In genomic region chr2:142937347-142937746, GRCh38 we compare ENCODE assay signal across 15 cellular contexts.
"Had no signal": no experiment of that assay in that cellular context is flagged by ENCODE, and none has a peak within 500 bp of the region (broad histone marks: within the 10 kb centered on the region; RNA-seq: fewer than 3 reads in every experiment).

No MANE protein-coding gene starts in this region.

- H3K4me3 ChIP-seq: adrenal gland, tibial nerve, uterus had no signal

- FAIRE-seq: colon had no signal

- DNase-seq: activated CD4-positive, alpha-beta T cell treated with anti-CD3 and anti-CD28 coated beads, Interleukin-2, amount 50 U/mL, for 4 hours; activated CD4-positive, CD25-positive, alpha-beta regulatory T cell treated with anti-CD3 and anti-CD28 coated beads, Interleukin-2, amount 50 U/mL, for 72 hours; activated effector memory CD4-positive, alpha-beta T cell treated with Interleukin-2 at 50 U/mL for 16 hours; adrenal gland; foreskin keratinocyte; glutamatergic neuron; left ventricle myocardium superior; mesenchymal stem cell; natural killer cell; posterior cingulate gyrus; uterus had no signal

- ATAC-seq: foreskin keratinocyte; left ventricle myocardium superior; natural killer cell; stimulated activated memory B cell treated with anti-CD40 and anti-IgM and Interleukin-4, amounts not matched to agents 10 μg/mL and 1 μg/mL and 100 μg/mL, for 72 hours had no signal

- H3K27me3 ChIP-seq: adrenal gland, foreskin keratinocyte, neutrophil, tibial nerve, uterus had no signal

- H3K36me3 ChIP-seq: adrenal gland, neutrophil, tibial nerve, uterus had no signal

- H3K27ac ChIP-seq: adrenal gland, foreskin keratinocyte, neutrophil, tibial nerve, uterus had no signal

- H3K4me1 ChIP-seq: adrenal gland, foreskin keratinocyte, tibial nerve, uterus had no signal

- H3K9me3 ChIP-seq: adrenal gland, neutrophil, tibial nerve, uterus had no signal
